In genomic region chr13:50125556-50126377, GRCh38 we compare ENCODE assay signal across 8 cellular contexts.
DNase-seq lines count a peak whose midpoint lies in the region; ATAC-seq and TF ChIP-seq lines count a peak whose summit lies in the region.

No MANE protein-coding gene starts in this region.

- no peak overlapping the region for H3K4ac ChIP-seq in H9 (ENCODE audit: low read depth, low read length)

- H3K79me1 ChIP-seq in H9 (ENCODE audit: insufficient read depth, low read depth, low read length, poor library complexity, severe bottlenecking): no peaks in the 10 kb centered on the region

- peaks cover 5% of the 10 kb centered on the region for H3K36me3 ChIP-seq in CD4-positive, CD25-positive, alpha-beta regulatory T cell (ENCODE audit: control insufficient read depth, insufficient read depth, low read length)
- H3K36me3 ChIP-seq in adipocyte (ENCODE audit: control insufficient read depth, insufficient read depth, low read length, severe bottlenecking): peaks cover under 1% of the 10 kb centered on the region
- H3K36me3 ChIP-seq in ovary: no peaks in the 10 kb centered on the region
- no peaks in the 10 kb centered on the region for H3K36me3 ChIP-seq in thyroid gland

- no peak overlapping the region for H2BK120ac ChIP-seq in H9 (ENCODE audit: low read depth, low read length, poor library complexity, severe bottlenecking)

- no peak overlapping the region for H2AFZ ChIP-seq in H9 (ENCODE audit: low read length)

- intact Hi-C loops in Right ventricle myocardium superior (cut with DNase I) (loop anchor here (2.0 kb wide), 1 partner anchor 43 kb away; no protein-coding TSS in a partner anchor), ovary (cut with DNase I) (loop anchor here in 2 of 4 donors (2.0 to 10.0 kb wide), 4 partner anchors 45 to 1459 kb away; partner anchors contain the start of genes TRIM13 (in 2 of the 2) and WDFY2 (in 1 of the 2)), thyroid gland (cut with DNase I) (loop anchor here (5.0 to 10.0 kb wide), 3 partner anchors 43 to 409 kb away; partner anchors contain the start of gene TRIM13)

- H4K8ac ChIP-seq in H9 (replicated peaks; ENCODE audit: insufficient read length, low read depth, low read length): no peak overlapping the region

- no peak overlapping the region for H2BK5ac ChIP-seq in H9 (ENCODE audit: insufficient read length, low read length)

- peak; percentile 82 to 85 (median 84) for DNase-seq in CD4-positive, CD25-positive, alpha-beta regulatory T cell
- DNase-seq in H9 (peak; percentile 75), NCI-H146 treated with DMSO at 0.1 percent for 48 hours (lab: John Stamatoyannopoulos, UW; ENCODE audit: unreplicated experiment) (peak; percentile 85), SW 1271 (lab: John Stamatoyannopoulos, UW) (peak; percentile 24 to 51), adipocyte (ENCODE audit: low read depth) (peak; percentile 94), Right ventricle myocardium superior (peak; percentile 96), ovary (peak; percentile 88 to 92 (median 91)), thyroid gland (peak; percentile 92)

- no peak overlapping the region for H4K5ac ChIP-seq in H9 (ENCODE audit: insufficient read length, low read depth, low read length)

- no peak overlapping the region for H3T11ph ChIP-seq in H9 (ENCODE audit: low read length)

- H3K27ac ChIP-seq in CD4-positive, CD25-positive, alpha-beta regulatory T cell (ENCODE audit: insufficient read depth, low read length, poor library complexity, severe bottlenecking): peak overlapping the region; percentile 99
- H3K27ac ChIP-seq in H9 (ENCODE audit: insufficient read length, low read depth, low read length): no peak overlapping the region
- peak overlapping the region; percentile 68 to 97 for H3K27ac ChIP-seq in ovary
- peak overlapping the region; percentile 92 to 100 (median 96) for H3K27ac ChIP-seq in thyroid gland

- no peak for TF ChIP-seq CTCF in H9 (conservative IDR thresholded peaks at IDR 0.05)
- no peak for TF ChIP-seq CTCF in ovary (IDR thresholded peaks at IDR 0.05)
- TF ChIP-seq CTCF in thyroid gland (IDR thresholded peaks at IDR 0.05): peak in 1 of 6 experiments; percentile 3

- H3K79me2 ChIP-seq in H9 (ENCODE audit: insufficient read depth, low read length): no peaks in the 10 kb centered on the region

- peak overlapping the region; percentile 74 for H3K4me2 ChIP-seq in H9 (ENCODE audit: insufficient read depth, insufficient read length, low read length)

- H3K4me1 ChIP-seq in CD4-positive, CD25-positive, alpha-beta regulatory T cell (ENCODE audit: control insufficient read depth, insufficient read depth, low read length, poor library complexity, severe bottlenecking): peaks cover 76% of the 10 kb centered on the region
- H3K4me1 ChIP-seq in H9 (ENCODE audit: insufficient read depth, low read length) (peaks cover 3% of the 10 kb centered on the region; the same call in 1 of the 2 replicates), adipocyte (ENCODE audit: control insufficient read depth, insufficient read depth, low read length) (peaks cover 46% of the 10 kb centered on the region), ovary (ENCODE audit: insufficient read depth) (peaks cover 2% of the 10 kb centered on the region), thyroid gland (peaks cover 19 to 40% of the 10 kb centered on the region in 2 donors)

- peaks cover 0 to 2% (median 0%) of the 10 kb centered on the region in 7 donors for H3K9me3 Mint-ChIP-seq in CD4-positive, CD25-positive, alpha-beta regulatory T cell
- H3K9me3 Mint-ChIP-seq in H9: peaks cover 0 to 6% of the 10 kb centered on the region in 2 experiments; a peak in 3 of 5 replicates

- peak overlapping the region; percentile 92 to 95 (median 94) for H3K4me3 Mint-ChIP-seq in CD4-positive, CD25-positive, alpha-beta regulatory T cell
- H3K4me3 Mint-ChIP-seq in H9: peak overlapping the region; percentile 69 to 82

- H3K18ac ChIP-seq in H9 (ENCODE audit: insufficient read length, low read depth, low read length): no peak overlapping the region

- H3K27ac Mint-ChIP-seq in CD4-positive, CD25-positive, alpha-beta regulatory T cell: peak overlapping the region; percentile 95 to 99 (median 96)
- H3K27ac Mint-ChIP-seq in H9: no peak overlapping the region

- H3K23me2 ChIP-seq in H9 (ENCODE audit: insufficient read length, low read depth, low read length, poor library complexity, severe bottlenecking): peaks cover 49% of the 10 kb centered on the region

- H2BK15ac ChIP-seq in H9 (ENCODE audit: low read depth, low read length): no peak overlapping the region

- TF ChIP-seq POLR2A in ovary (IDR thresholded peaks at IDR 0.05) (peak; percentile 64), thyroid gland (IDR thresholded peaks at IDR 0.05) (peak in 1 of 2 donors; percentile 40)

- TF ChIP-seq EP300 in ovary (IDR thresholded peaks at IDR 0.05): no peak

- WGBS in H9 (ENCODE audit: extremely low coverage, insufficient read length, low lambda C conversion rate): no CpG with 5 or more reads among the region's 94 CpGs
- WGBS in ovary, 3 donors: 2 to 3% (median 2%) methylated on average over 58 to 94 of the region's 94 CpGs
- 9 to 17% methylated on average over 26 to 32 of the region's 94 CpGs for WGBS in thyroid gland, 2 donors

- no peak overlapping the region for H3K23ac ChIP-seq in H9 (ENCODE audit: insufficient read length, low read depth, low read length)

- H2BK20ac ChIP-seq in H9 (ENCODE audit: low read depth, low read length, poor library complexity, severe bottlenecking): no peak overlapping the region

- ATAC-seq in CD4-positive, CD25-positive, alpha-beta regulatory T cell (ENCODE audit: low read depth in 2 of 2): peak; percentile 28 to 33
- ATAC-seq in Right ventricle myocardium superior (ENCODE audit: poor library complexity): peak; percentile 66

- H3K56ac ChIP-seq in H9 (ENCODE audit: insufficient read length, low read depth, low read length): no peak overlapping the region

- H2AK5ac ChIP-seq in H9 (ENCODE audit: insufficient read length, low read length): no peak overlapping the region

- no peaks in the 10 kb centered on the region for H3K9me3 ChIP-seq in CD4-positive, CD25-positive, alpha-beta regulatory T cell (ENCODE audit: control insufficient read depth in 2 of 2, low read length in 2 of 2)
- no peaks in the 10 kb centered on the region for H3K9me3 ChIP-seq in H9 (ENCODE audit: control insufficient read depth, low read depth, low read length)
- no peaks in the 10 kb centered on the region for H3K9me3 ChIP-seq in adipocyte (ENCODE audit: control insufficient read depth, low read length)
- H3K9me3 ChIP-seq in ovary: no peaks in the 10 kb centered on the region
- no peaks in the 10 kb centered on the region for H3K9me3 ChIP-seq in thyroid gland

- H3K27me3 ChIP-seq in CD4-positive, CD25-positive, alpha-beta regulatory T cell (ENCODE audit: control insufficient read depth, insufficient read depth, low read length): peaks cover 2% of the 10 kb centered on the region
- H3K27me3 ChIP-seq in H9 (ENCODE audit: insufficient read depth, low read length) (peaks cover 70% of the 10 kb centered on the region), adipocyte (replicated peaks; ENCODE audit: control insufficient read depth, insufficient read depth, low read length) (no peaks in the 10 kb centered on the region), ovary (peaks cover 4% of the 10 kb centered on the region), thyroid gland (peaks cover 20% of the 10 kb centered on the region)

- H3K9ac ChIP-seq in H9 (ENCODE audit: extremely low read depth, insufficient read length, low read length) (no peak overlapping the region), adipocyte (ENCODE audit: low read length) (peak overlapping the region; percentile 98)

- peaks cover 36 to 76% (median 46%) of the 10 kb centered on the region in 4 donors for H3K4me1 Mint-ChIP-seq in CD4-positive, CD25-positive, alpha-beta regulatory T cell
- peaks cover 46 to 56% of the 10 kb centered on the region in 2 experiments for H3K4me1 Mint-ChIP-seq in H9

- no peaks in the 10 kb centered on the region for H4K20me1 ChIP-seq in H9 (ENCODE audit: control insufficient read depth, insufficient read depth, insufficient read length)

- H4K91ac ChIP-seq in H9 (ENCODE audit: insufficient read length, low read depth, low read length): no peak overlapping the region

- peak overlapping the region; percentile 69 for H3K14ac ChIP-seq in H9 (ENCODE audit: insufficient read depth, low read length)

- peaks cover 37% of the 10 kb centered on the region for H3K27me3 Mint-ChIP-seq in CD4-positive, CD25-positive, alpha-beta regulatory T cell
- peaks cover 83% of the 10 kb centered on the region for H3K27me3 Mint-ChIP-seq in H9 (ENCODE audit: low read depth)

- H2BK12ac ChIP-seq in H9 (ENCODE audit: insufficient read length, low read depth, low read length): no peak overlapping the region

- no peaks in the 10 kb centered on the region for H3K36me3 Mint-ChIP-seq in CD4-positive, CD25-positive, alpha-beta regulatory T cell
- H3K36me3 Mint-ChIP-seq in H9 (ENCODE audit: insufficient read depth in 1 of 3, low read depth in 3 of 3): no peaks in the 10 kb centered on the region; a peak in 1 of 7 replicates

- peak overlapping the region; percentile 96 for H3K4me3 ChIP-seq in CD4-positive, CD25-positive, alpha-beta regulatory T cell (ENCODE audit: low read depth, low read length)
- H3K4me3 ChIP-seq in adipocyte (ENCODE audit: low read length) (peak overlapping the region; percentile 95), ovary (peak overlapping the region; percentile 83), thyroid gland (replicated peaks in 1 of 3) (peak overlapping the region; percentile 55 to 99 (median 88))

Comparison
In these comparisons a context has a peak if more than half of its experiments do, and no peak if none do; other contexts are left out.
1. DNase-seq: peak in every context shown above with its lines; median percentile 96 in Right ventricle myocardium superior; 94 in adipocyte; 92 in thyroid gland; 91 in ovary; 85 in NCI-H146 treated with DMSO at 0.1 percent for 48 hours; 84 in CD4-positive, CD25-positive, alpha-beta regulatory T cell; 75 in H9; 38 in SW 1271.
2. H3K27ac Mint-ChIP-seq: peak in CD4-positive, CD25-positive, alpha-beta regulatory T cell (3 of 3); none in H9 (0 of 3).
3. Peak in every context shown above with its lines, with median percentiles within 50 percentile points of each other: H3K4me3 ChIP-seq.